8 cellular contexts compared by ENCODE assay signal in genomic region chr20:2692036-2692885, GRCh38. TPM values are rescaled to one million over a fixed set of nuclear protein-coding genes. Genes with fewer than 3 reads are reported as not detected.
DNase-seq lines count a peak whose midpoint lies in the region; ATAC-seq, FAIRE-seq and TF ChIP-seq lines count a peak whose summit lies in the region.

EBF4 (plus strand) TSS chr20:2692780; CDS start chr20:2693646, 866 bp downstream.

- no peak for TF ChIP-seq POLR2A in HepG2 (IDR thresholded peaks at IDR 0.05; ENCODE audit: insufficient read depth in 1 of 2, low read depth in 2 of 2, low read length in 2 of 2)

- in situ Hi-C loops in HepG2 (cut with HindIII; ENCODE audit: extremely low pct_ligation_motif_present, low pct_unique_long_range_greater_than_20kb): no loop called here

- H3K79me2 ChIP-seq in HepG2 (ENCODE audit: insufficient read depth, low read length): no peaks in the 10 kb centered on the region

- H3K4me2 ChIP-seq in HepG2 (ENCODE audit: low read depth, low read length): peak within 1 kb of the TSS; percentile 90

- peaks cover 33% of the 10 kb centered on the region for H3K4me1 Mint-ChIP-seq in T-helper 1 cell treated with Interleukin-12 subunit alpha and Interleukin-12 subunit beta and Interleukin-4 antibody, amounts not matched to agents 30 μg/mL and 1 μg/mL, for 36 hours (ENCODE audit: low read depth)

- no peaks in the 10 kb centered on the region for H3K9me3 Mint-ChIP-seq in T-helper 1 cell treated with Interleukin-12 subunit alpha and Interleukin-12 subunit beta and Interleukin-4 antibody, amounts not matched to agents 30 μg/mL and 1 μg/mL, for 36 hours

- H3K4me3 Mint-ChIP-seq in T-helper 1 cell treated with Interleukin-12 subunit alpha and Interleukin-12 subunit beta and Interleukin-4 antibody, amounts not matched to agents 30 μg/mL and 1 μg/mL, for 36 hours: peak within 1 kb of the TSS; percentile 88

- H3K36me3 ChIP-seq in H7 (replicated peaks; ENCODE audit: control insufficient read depth, insufficient read depth, low read length): no peaks in the 10 kb centered on the region
- no peaks in the 10 kb centered on the region for H3K36me3 ChIP-seq in HepG2 (replicated peaks in 1 of 2; ENCODE audit: control insufficient read depth in 1 of 2, insufficient read depth in 2 of 2, low read length in 2 of 2)

- WGBS in HepG2 (ENCODE audit: low lambda C conversion rate): 6% methylated on average over 53 of the region's 106 CpGs

- peaks cover 6% of the 10 kb centered on the region; the same call in 1 of the 2 replicates for H4K20me1 ChIP-seq in HepG2 (ENCODE audit: insufficient read depth, low read length)

- peak within 1 kb of the TSS; percentile 74 for H3K27ac Mint-ChIP-seq in T-helper 1 cell treated with Interleukin-12 subunit alpha and Interleukin-12 subunit beta and Interleukin-4 antibody, amounts not matched to agents 30 μg/mL and 1 μg/mL, for 36 hours

- H3K36me3 Mint-ChIP-seq in T-helper 1 cell treated with Interleukin-12 subunit alpha and Interleukin-12 subunit beta and Interleukin-4 antibody, amounts not matched to agents 30 μg/mL and 1 μg/mL, for 36 hours (ENCODE audit: low read depth): peaks cover 11% of the 10 kb centered on the region

- H3K4me3 ChIP-seq in AG04449 (ENCODE audit: low read depth, low read length): peak within 1 kb of the TSS; percentile 50
- peak within 1 kb of the TSS; percentile 39 for H3K4me3 ChIP-seq in H7 (ENCODE audit: insufficient read depth, low read depth, low read length)
- H3K4me3 ChIP-seq in HepG2 (replicated peaks in 1 of 3; ENCODE audit: insufficient read depth in 1 of 3, low read depth in 2 of 3, low read length in 3 of 3): peak within 1 kb of the TSS; percentile 14 to 72 (median 47); a peak in 5 of 6 replicates

- no peak within 1 kb of the TSS for H2AFZ ChIP-seq in HepG2 (ENCODE audit: low read length)

- H3K27me3 Mint-ChIP-seq in T-helper 1 cell treated with Interleukin-12 subunit alpha and Interleukin-12 subunit beta and Interleukin-4 antibody, amounts not matched to agents 30 μg/mL and 1 μg/mL, for 36 hours (ENCODE audit: low read depth): peaks cover 49% of the 10 kb centered on the region

- POLR2A ChIA-PET in AG04449 (lab: Yijun Ruan, JAX) (no interaction called here), HepG2 (lab: Yijun Ruan, JAX) (interaction anchor here (1.0 to 1.4 kb wide), 2 partner anchors 28 to 40 kb away, joined by 3 to 4 read pairs; partner anchors contain the start of genes IDH3B and NOP56)

- no peaks in the 10 kb centered on the region for H3K9me3 ChIP-seq in HepG2 (ENCODE audit: low read length)

- BruUV-seq in HepG2 (replicated peaks; lab: Mats Ljungman, UMichigan): no TSS peak

- peak within 1 kb of the TSS; percentile 40; the same call in 1 of the 2 replicates for H3K9ac ChIP-seq in HepG2 (ENCODE audit: insufficient read depth, low read depth, low read length)

- DNase-seq in AG04449 (ENCODE audit: low read depth, low spot score): no peak
- peak; percentile 99 for DNase-seq in H7
- no peak for DNase-seq in HepG2 (ENCODE audit: low spot score)
- DNase-seq in stimulated activated naive CD4-positive, alpha-beta T cell treated with Interleukin-2 at 50 U/mL for 16 hours (lab: John Stamatoyannopoulos, UW): peak; percentile 5
- no peak for DNase-seq in OCI-M2 (lab: John Stamatoyannopoulos, UW; ENCODE audit: unreplicated experiment)

- intact Hi-C loops in HepG2 (cut with micrococcal nuclease; ENCODE audit: unreplicated experiment): no loop called here

- ATAC-seq in HepG2 (peak; percentile 15), HG03457 (IDR thresholded peaks at IDR 0.05; ENCODE audit: unreplicated experiment) (no peak)

- H3K27me3 ChIP-seq in H7 (ENCODE audit: control insufficient read depth, insufficient read depth, low read length): peaks cover 86% of the 10 kb centered on the region
- peaks cover 29 to 85% of the 10 kb centered on the region in 2 experiments for H3K27me3 ChIP-seq in HepG2 (ENCODE audit: control insufficient read depth in 1 of 2, insufficient read depth in 2 of 2, low read length in 2 of 2)

- CTCF ChIA-PET in AG04449 (lab: Yijun Ruan, JAX) (interaction anchor here (0.9 to 3.8 kb wide), 5 partner anchors 18 to 309 kb away, joined by 3 to 16 read pairs (median 4); no protein-coding TSS in a partner anchor), HepG2 (lab: Yijun Ruan, JAX; ENCODE audit: low intra/inter-chr PET ratio, low total read pairs) (no interaction called here)

- peaks cover 16% of the 10 kb centered on the region for H3K4me1 ChIP-seq in HepG2 (ENCODE audit: insufficient read depth, low read length)

- peak within 1 kb of the TSS; percentile 60 for H3K27ac ChIP-seq in cingulate gyrus (ENCODE audit: low read depth, low read length)
- H3K27ac ChIP-seq in HepG2 (ENCODE audit: extremely low read length, insufficient read depth, low read length): no peak within 1 kb of the TSS

- no peak for FAIRE-seq in HepG2 (lab: Jason Lieb, UNC)

- TF ChIP-seq EP300 in HepG2 (IDR thresholded peaks at IDR 0.05; ENCODE audit: low read depth in 2 of 2, low read length in 2 of 2): no peak
- no peak for TF ChIP-seq EP300 in HepG2 (CRISPR knock-in tag; IDR thresholded peaks at IDR 0.05; ENCODE audit: borderline replicate concordance)

- no peak for TF ChIP-seq CTCF in AG04449 (IDR thresholded peaks at IDR 0.05; ENCODE audit: insufficient read depth, low read length, missing control alignments)
- no peak for TF ChIP-seq CTCF in HepG2 (CRISPR knock-in tag; IDR thresholded peaks at IDR 0.05)

- 0 out of 2 replicates have a peak, but pooled peaks have one; percentile 25 for TF ChIP-seq RAD21 in HepG2 (CRISPR knock-in tag; IDR thresholded peaks at IDR 0.05)

TF ChIP-seq in HepG2, 621 proteins besides CTCF, POLR2A, EP300 and RAD21 (continues in another document):
- peak; percentile 14; the same call in 1 of the 2 replicates for TF ChIP-seq PRDM4 (CRISPR knock-in tag; IDR thresholded peaks at IDR 0.05; ENCODE audit: borderline replicate concordance)
- TF ChIP-seq MIXL1 (CRISPR knock-in tag; IDR thresholded peaks at IDR 0.05): no peak
- TF ChIP-seq RFXAP (CRISPR knock-in tag; IDR thresholded peaks at IDR 0.05; ENCODE audit: borderline replicate concordance): peak; percentile 52; the same call in 1 of the 2 replicates
- 0 out of 2 replicates have a peak, but pooled peaks have one; percentile 30 for TF ChIP-seq REPIN1 (CRISPR knock-in tag; IDR thresholded peaks at IDR 0.05; ENCODE audit: borderline replicate concordance, low read depth)
- TF ChIP-seq DNMT1 (CRISPR knock-in tag; IDR thresholded peaks at IDR 0.05): peak; percentile 79; the same call in 1 of the 2 replicates
- no peak for TF ChIP-seq TRIM22 (IDR thresholded peaks at IDR 0.05)
- peak in 1 of 2 experiments; percentile 75; a peak in 1 of 4 replicates for TF ChIP-seq KLF16 (CRISPR knock-in tag; IDR thresholded peaks at IDR 0.05)

RNA-seq across cellular contexts. Expression of gene EBF4, which starts in this region (rescaled TPM):
- 1.1 and 2.6 TPM in 2 replicates for total RNA-seq in H7 (2014; rRNA removed; shearing (Covaris generic))
- 0.84 TPM in 1 of 2 replicates, not detected in the other for total RNA-seq in HepG2 (2016; rRNA removed; fragmentation: Illumina TruSeq; extraction: Trizol)
- total RNA-seq in HepG2 (2016; cell fraction: cytosol; rRNA removed; fragmentation: Illumina TruSeq; extraction: Trizol; ENCODE audit: low read depth): not detected in 2 replicates
- total RNA-seq in HepG2 (2016; cell fraction: insoluble cytoplasmic fraction; rRNA removed; fragmentation: Illumina TruSeq; extraction: Trizol): 0.13 and 0.15 TPM in 2 replicates
- 0.34 TPM in 2 replicates for total RNA-seq in HepG2 (2016; cell fraction: membrane; rRNA removed; fragmentation: Illumina TruSeq; extraction: Trizol)
- 0.34 and 0.56 TPM in 2 replicates for total RNA-seq in HepG2 (2016; cell fraction: nucleus; rRNA removed; fragmentation: Illumina TruSeq; extraction: Trizol)
- 2.2 and 5.2 TPM in 2 replicates for polyA plus RNA-seq in HepG2 (2011; rRNA removed)
- polyA plus RNA-seq in HepG2 (2011; cell fraction: cytosol; rRNA removed): 1.7 and 2.0 TPM in 2 replicates
- polyA plus RNA-seq in HepG2 (2011; cell fraction: nucleus; rRNA removed): 19.5 and 21.3 TPM in 2 replicates
- 3.4 and 9.8 TPM in 2 replicates for polyA plus RNA-seq in HepG2 (2012)
- 0.10 and 0.52 TPM in 2 replicates for polyA plus RNA-seq in HepG2 (2016; cell fraction: cytosol; fragmentation: Illumina TruSeq; extraction: Trizol; ENCODE audit: low read depth)
- polyA plus RNA-seq in HepG2 (2016; cell fraction: insoluble cytoplasmic fraction; fragmentation: Illumina TruSeq; extraction: Trizol; ENCODE audit: low read depth): 0.11 and 0.45 TPM in 2 replicates
- 0.17 and 0.41 TPM in 2 replicates for polyA plus RNA-seq in HepG2 (2016; cell fraction: membrane; fragmentation: Illumina TruSeq; extraction: Trizol; ENCODE audit: low read depth)
- 1.1 and 2.1 TPM in 2 replicates for polyA plus RNA-seq in HepG2 (2016; cell fraction: nucleus; fragmentation: Illumina TruSeq; extraction: Trizol; ENCODE audit: insufficient read depth, low read depth)
- 3.8 TPM in 1 of 2 replicates, not detected in the other for polyA minus RNA-seq in HepG2 (2011; rRNA and poly(A)+ RNA removed; ENCODE audit: low replicate concordance)
- polyA minus RNA-seq in HepG2 (2011; cell fraction: cytosol; rRNA and poly(A)+ RNA removed): 1.3 and 2.1 TPM in 2 replicates
- 4.8 and 7.2 TPM in 2 replicates for polyA minus RNA-seq in HepG2 (2011; cell fraction: nucleus; rRNA and poly(A)+ RNA removed)

Comparison
In these comparisons a context has a peak if more than half of its experiments do, and no peak if none do; other contexts are left out.
1. DNase-seq: peak in H7 (single experiment) and stimulated activated naive CD4-positive, alpha-beta T cell treated with Interleukin-2 at 50 U/mL for 16 hours (single experiment); none in AG04449 (single experiment), HepG2 (single experiment) and OCI-M2 (single experiment).
2. Peak in every context shown above with its lines, with median percentiles within 50 percentile points of each other: H3K4me3 ChIP-seq.